Comparison of ENCODE assay signal across 25 cellular contexts in the genomic region with DNA sequence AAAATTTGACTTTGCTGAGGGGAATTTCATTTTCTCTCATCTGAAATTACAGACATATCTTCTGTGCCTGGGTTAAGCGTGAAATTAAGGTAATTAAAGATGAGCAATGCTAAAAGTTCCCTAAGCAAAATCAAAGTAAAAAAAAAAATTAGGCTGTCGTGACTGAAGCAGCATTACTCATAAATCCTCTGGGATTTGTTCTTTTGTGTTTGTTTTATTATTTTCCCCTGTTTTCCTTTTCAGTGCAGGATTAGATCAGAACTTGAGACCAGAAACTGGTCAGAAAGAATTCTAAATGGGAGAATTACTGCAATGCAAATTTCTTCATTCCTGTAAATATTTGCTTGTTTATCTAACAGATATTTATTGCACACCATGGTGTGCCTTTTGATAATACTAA.
DNase-seq lines count a peak whose midpoint lies in the region; ATAC-seq lines count a peak whose summit lies in the region.
"Had no signal": no experiment of that assay in that cellular context is flagged by ENCODE, and none has a peak within 500 bp of the region (broad histone marks: within the 10 kb centered on the region; RNA-seq: fewer than 3 reads in every experiment).

No MANE protein-coding gene starts in this region.

- DNase-seq in AG08395 (ENCODE audit: low spot score) (peak; percentile 55), HCEC 1CT (peak; percentile 40), brain pericyte (ENCODE audit: low read depth, low spot score) (peak; percentile 41), hepatic stellate cell (ENCODE audit: low spot score) (peak; percentile 7), GM19238 (ENCODE audit: insufficient read length, low spot score) (no peak)
- DNase-seq in NK-92 treated with Interleukin-12 subunit alpha and Interleukin-12 subunit beta, amount 100 ng/mL, for 24 hours (lab: John Stamatoyannopoulos, UW), result no peak
- DNase-seq in activated naive CD8-positive, alpha-beta T cell treated with anti-CD3 and anti-CD28 coated beads for 36 hours, result no peak
- DNase-seq: ACHN; activated CD4-positive, CD25-positive, alpha-beta regulatory T cell; activated CD8-positive, alpha-beta memory T cell treated with anti-CD3 and anti-CD28 coated beads for 24 hours; activated T-cell treated with anti-CD3 and anti-CD28 coated beads, Interleukin-2, amount 50 U/mL, for 72 hours; CD4-positive, alpha-beta T cell; cortex of kidney; DMS53; GOT3; NCI-H1436; NCI-H82; psoas muscle; stimulated activated CD4-positive, alpha-beta T cell treated with anti-CD3 and anti-CD28 coated beads, Interleukin-4, amount 100 ng/mL, for 24 hours had no signal

- H3K4me3 Mint-ChIP-seq in activated naive CD8-positive, alpha-beta T cell treated with anti-CD3 and anti-CD28 coated beads for 36 hours, result no peak overlapping the region
- H3K4me3 Mint-ChIP-seq: activated naive CD4-positive, alpha-beta T cell treated with anti-CD3 and anti-CD28 coated beads, Interleukin-2, amount 50 U/mL, for 24 hours; activated T-cell treated with anti-CD3 and anti-CD28 coated beads, Interleukin-2, amount 50 U/mL, for 72 hours; CD4-positive, alpha-beta T cell; mesothelial cell of epicardium; nephron; T-helper 2 cell treated with Interferon-gamma antibody and Interleukin-4, amounts not matched to agents 5 μg/mL and 100 μg/mL, for 36 hours had no signal

- ATAC-seq in GM18861 (IDR thresholded peaks at IDR 0.05; ENCODE audit: unreplicated experiment), result no peak
- ATAC-seq: activated T-cell treated with anti-CD3 and anti-CD28 coated beads, Interleukin-2, amount 50 U/mL, for 72 hours; Panc1; psoas muscle had no signal

- no peak overlapping the region for H3K27ac Mint-ChIP-seq in activated naive CD8-positive, alpha-beta T cell treated with anti-CD3 and anti-CD28 coated beads for 36 hours
- H3K27ac Mint-ChIP-seq: activated naive CD4-positive, alpha-beta T cell treated with anti-CD3 and anti-CD28 coated beads, Interleukin-2, amount 50 U/mL, for 24 hours; activated T-cell treated with anti-CD3 and anti-CD28 coated beads, Interleukin-2, amount 50 U/mL, for 72 hours; CD4-positive, alpha-beta T cell; mesothelial cell of epicardium; nephron; T-helper 2 cell treated with Interferon-gamma antibody and Interleukin-4, amounts not matched to agents 5 μg/mL and 100 μg/mL, for 36 hours had no signal

- H3K27me3 Mint-ChIP-seq in activated naive CD8-positive, alpha-beta T cell treated with anti-CD3 and anti-CD28 coated beads for 36 hours, result peaks cover 25% of the 10 kb centered on the region
- H3K27me3 Mint-ChIP-seq: activated naive CD4-positive, alpha-beta T cell treated with anti-CD3 and anti-CD28 coated beads, Interleukin-2, amount 50 U/mL, for 24 hours had no signal

- H3K36me3 Mint-ChIP-seq in activated naive CD8-positive, alpha-beta T cell treated with anti-CD3 and anti-CD28 coated beads for 36 hours, result no peaks in the 10 kb centered on the region
- H3K36me3 Mint-ChIP-seq: activated naive CD4-positive, alpha-beta T cell treated with anti-CD3 and anti-CD28 coated beads, Interleukin-2, amount 50 U/mL, for 24 hours; mesothelial cell of epicardium had no signal

- no peaks in the 10 kb centered on the region for H3K9me3 Mint-ChIP-seq in activated naive CD8-positive, alpha-beta T cell treated with anti-CD3 and anti-CD28 coated beads for 36 hours
- H3K9me3 Mint-ChIP-seq: activated T-cell treated with anti-CD3 and anti-CD28 coated beads, Interleukin-2, amount 50 U/mL, for 72 hours; CD4-positive, alpha-beta T cell; nephron; T-helper 2 cell treated with Interferon-gamma antibody and Interleukin-4, amounts not matched to agents 5 μg/mL and 100 μg/mL, for 36 hours had no signal

- H3K4me1 Mint-ChIP-seq in activated naive CD8-positive, alpha-beta T cell treated with anti-CD3 and anti-CD28 coated beads for 36 hours, result no peaks in the 10 kb centered on the region
- H3K4me1 Mint-ChIP-seq: activated naive CD4-positive, alpha-beta T cell treated with anti-CD3 and anti-CD28 coated beads, Interleukin-2, amount 50 U/mL, for 24 hours; nephron had no signal

Comparison
In these comparisons a context has a peak if more than half of its experiments do, and no peak if none do; other contexts are left out.
1. DNase-seq: peak in AG08395 (single experiment), HCEC 1CT (single experiment), brain pericyte (single experiment) and hepatic stellate cell (single experiment); none in NK-92 treated with Interleukin-12 subunit alpha and Interleukin-12 subunit beta, amount 100 ng/mL, for 24 hours (single experiment), GM19238 (single experiment) and activated naive CD8-positive, alpha-beta T cell treated with anti-CD3 and anti-CD28 coated beads for 36 hours (single experiment).